ENCODE assay signal across 14 cellular contexts in genomic region chr6:104688283-104688969, GRCh38.
DNase-seq lines count a peak whose midpoint lies in the region; ATAC-seq and TF ChIP-seq lines count a peak whose summit lies in the region.
"Had no signal": no experiment of that assay in that cellular context is flagged by ENCODE, and none has a peak within 500 bp of the region (broad histone marks: within the 10 kb centered on the region; RNA-seq: fewer than 3 reads in every experiment).

No MANE protein-coding gene starts in this region.

- H3K18ac ChIP-seq in neuronal stem cell (ENCODE audit: low read length) = no peak overlapping the region

- ATAC-seq in GM18870 (IDR thresholded peaks at IDR 0.05; ENCODE audit: unreplicated experiment) (peak; percentile 88), GM21786 (IDR thresholded peaks at IDR 0.05; ENCODE audit: unreplicated experiment) (peak; percentile 45), HG03442 (IDR thresholded peaks at IDR 0.05; ENCODE audit: unreplicated experiment) (peak; percentile 84)

- H3K79me1 ChIP-seq in neuronal stem cell (ENCODE audit: low read depth, low read length) = no peaks in the 10 kb centered on the region

- no peaks in the 10 kb centered on the region for H3K79me2 ChIP-seq in smooth muscle cell (ENCODE audit: low read depth)

- H3K27me3 ChIP-seq in smooth muscle cell (ENCODE audit: low read depth) (no peaks in the 10 kb centered on the region), neuronal stem cell (ENCODE audit: control insufficient read depth in 3 of 3, insufficient read depth in 3 of 3, low read depth in 1 of 3, low read length in 3 of 3) (no peaks in the 10 kb centered on the region)
- H3K27me3 ChIP-seq: right atrium auricular region had no signal

- H3K36me3 ChIP-seq in smooth muscle cell (ENCODE audit: low read depth) (no peaks in the 10 kb centered on the region), neuronal stem cell (replicated peaks in 1 of 2; ENCODE audit: control insufficient read depth in 2 of 2, insufficient read depth in 2 of 2, low read length in 2 of 2) (no peaks in the 10 kb centered on the region)
- H3K36me3 ChIP-seq: right atrium auricular region had no signal

- no peak overlapping the region for H3K14ac ChIP-seq in neuronal stem cell (ENCODE audit: low read length)

- H3K4me3 ChIP-seq in smooth muscle cell (no peak overlapping the region), neuronal stem cell (ENCODE audit: low read length in 2 of 2) (no peak overlapping the region)
- H3K4me3 ChIP-seq: right atrium auricular region had no signal

- H3K27ac ChIP-seq in smooth muscle cell (ENCODE audit: low read depth) (peak overlapping the region; percentile 73), neuronal stem cell (replicated peaks; ENCODE audit: low read length) (no peak overlapping the region)
- H3K27ac ChIP-seq: right atrium auricular region had no signal

- WGBS in smooth muscle cell (ENCODE audit: low lambda C conversion rate) = 61% methylated on average over 3 of the region's 3 CpGs
- WGBS in neuronal stem cell (ENCODE audit: extremely low coverage in 2 of 2, insufficient read length in 2 of 2, insufficient replicate concordance in 1 of 2), 2 donors = no CpG with 5 or more reads among the region's 3 CpGs

- H2BK5ac ChIP-seq in neuronal stem cell (ENCODE audit: low read length) = no peak overlapping the region

- no peak overlapping the region for H2BK120ac ChIP-seq in neuronal stem cell (ENCODE audit: low read depth, low read length)

- no peak overlapping the region for H4K91ac ChIP-seq in neuronal stem cell (ENCODE audit: low read depth, low read length, poor library complexity)

- H3K4me2 ChIP-seq in smooth muscle cell = peak overlapping the region; percentile 18
- no peak overlapping the region for H3K4me2 ChIP-seq in neuronal stem cell (ENCODE audit: insufficient read depth, low read length, poor library complexity, severe bottlenecking)

- no peak overlapping the region for H2BK15ac ChIP-seq in neuronal stem cell (ENCODE audit: low read length)

- no peaks in the 10 kb centered on the region for H4K20me1 ChIP-seq in smooth muscle cell (ENCODE audit: low read depth)

- H3F3A ChIP-seq in smooth muscle cell (ENCODE audit: low read depth) = peaks cover 11% of the 10 kb centered on the region

- H3K9me3 ChIP-seq in smooth muscle cell (replicated peaks; ENCODE audit: low read depth) = no peaks in the 10 kb centered on the region
- peaks cover 0 to 2% of the 10 kb centered on the region in 2 donors for H3K9me3 ChIP-seq in neuronal stem cell (replicated peaks in 1 of 2; ENCODE audit: control insufficient read depth in 2 of 2, insufficient read depth in 1 of 2, low read depth in 1 of 2, low read length in 2 of 2)
- H3K9me3 ChIP-seq: right atrium auricular region had no signal

- H2AK5ac ChIP-seq in neuronal stem cell (ENCODE audit: low read depth, low read length) = no peak overlapping the region

- H2BK12ac ChIP-seq in neuronal stem cell (ENCODE audit: low read length) = no peak overlapping the region

- DNase-seq in smooth muscle cell (lab: John Stamatoyannopoulos, UW; ENCODE audit: unreplicated experiment) (no peak), SKM-1 treated with dmso at 0.1 percent for 144 hours (lab: John Stamatoyannopoulos, UW; ENCODE audit: unreplicated experiment) (no peak), neuronal stem cell (ENCODE audit: low spot score) (no peak), iPS-NIHi7 (ENCODE audit: extremely low spot score) (no peak)
- DNase-seq: activated CD4-positive, alpha-beta T cell treated with anti-CD3 and anti-CD28 coated beads, Interleukin-2, amount 10 ng/mL, durations not matched to agents 7 days and 5 days; activated naive CD4-positive, alpha-beta T cell treated with Interleukin-2 at 50 U/mL for 16 hours; CD8-positive, alpha-beta memory T cell; KG1; NCI-H2081; substantia nigra had no signal

- peaks cover 2% of the 10 kb centered on the region for H3K4me1 ChIP-seq in smooth muscle cell (ENCODE audit: low read depth)
- peaks cover 2 to 9% of the 10 kb centered on the region in 2 donors for H3K4me1 ChIP-seq in neuronal stem cell (ENCODE audit: control insufficient read depth in 2 of 2, insufficient read depth in 1 of 2, low read depth in 1 of 2, low read length in 2 of 2)
- H3K4me1 ChIP-seq: right atrium auricular region had no signal

- H3K9ac ChIP-seq in smooth muscle cell (ENCODE audit: low read depth) (no peak overlapping the region), neuronal stem cell (ENCODE audit: low read depth, low read length, poor library complexity) (no peak overlapping the region)

- TF ChIP-seq CTCF in smooth muscle cell (IDR thresholded peaks at IDR 0.05; ENCODE audit: borderline replicate concordance, insufficient read depth, poor library complexity, severe bottlenecking) = no peak

- no peak overlapping the region for H4K8ac ChIP-seq in neuronal stem cell (ENCODE audit: low read depth, low read length)

- no peak overlapping the region for H3K4ac ChIP-seq in neuronal stem cell (ENCODE audit: low read length)

- no peak overlapping the region for H3K23ac ChIP-seq in neuronal stem cell (ENCODE audit: low read depth, low read length, poor library complexity)

- H2AFZ ChIP-seq in smooth muscle cell (ENCODE audit: low read depth) (no peak overlapping the region), neuronal stem cell (ENCODE audit: low read length) (no peak overlapping the region)
